In the genomic region with DNA sequence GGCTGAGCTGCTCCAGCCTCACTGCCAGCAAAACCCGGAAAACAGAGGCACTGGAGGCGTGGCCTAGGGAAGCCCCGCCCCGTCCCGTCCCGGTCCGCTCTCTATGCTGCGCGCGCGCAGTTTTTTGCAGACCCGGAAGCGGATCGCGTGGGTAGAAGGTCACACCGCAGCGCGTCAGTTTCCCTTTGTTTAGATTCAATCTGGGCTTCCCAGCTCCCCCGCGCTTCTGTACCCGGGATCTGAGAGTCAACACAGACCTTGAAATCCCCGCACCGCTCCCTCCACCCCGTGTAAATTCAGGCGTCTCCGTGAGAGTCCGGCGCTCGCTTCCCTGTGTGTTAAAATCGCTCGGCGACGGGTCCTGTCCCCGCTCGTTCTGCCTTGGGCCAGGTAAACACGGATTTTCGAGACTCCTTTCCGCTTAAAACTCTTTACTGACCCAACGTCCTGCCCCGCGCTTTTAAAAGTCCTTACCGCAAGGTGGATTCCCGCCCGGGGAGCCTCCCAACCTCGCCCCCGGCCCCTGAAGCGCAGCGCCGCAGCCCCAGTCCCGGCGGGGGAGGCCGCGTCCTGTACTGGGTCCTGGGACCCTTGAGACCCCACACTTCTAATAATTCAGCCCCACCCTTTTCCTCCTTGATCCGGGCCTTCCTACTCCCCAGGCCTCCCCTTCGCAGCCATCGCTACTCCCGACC, we compare ENCODE assay signal across 8 cellular contexts. TPM values are rescaled to one million over a fixed set of nuclear protein-coding genes. Genes with fewer than 3 reads are reported as not detected.
DNase-seq lines count a peak whose midpoint lies in the region; ATAC-seq, FAIRE-seq and TF ChIP-seq lines count a peak whose summit lies in the region.

A gene (plus strand): TSS at position 127 of the 695 bp plus-strand sequence. CDS start 12,930 bp downstream, outside the sequence.

- peaks cover 5% of the 10 kb centered on the region for H3K4me1 ChIP-seq in Karpas-422 (ENCODE audit: low read length)
- H3K4me1 ChIP-seq in heart left ventricle = peaks cover 0 to 19% (median 7%) of the 10 kb centered on the region in 12 donors
- H3K4me1 ChIP-seq in pancreas = no peaks in the 10 kb centered on the region
- H3K4me1 ChIP-seq in testis = no peaks in the 10 kb centered on the region

- H3K27me3 ChIP-seq in Karpas-422 (ENCODE audit: low read length) (no peaks in the 10 kb centered on the region), heart left ventricle (no peaks in the 10 kb centered on the region), pancreas (no peaks in the 10 kb centered on the region), testis (no peaks in the 10 kb centered on the region)

- peak within 1 kb of the TSS; percentile 90 for H3K9ac ChIP-seq in Karpas-422 (ENCODE audit: low read length)

- H3K9me3 ChIP-seq in Karpas-422 (ENCODE audit: low read length) (peaks cover 9% of the 10 kb centered on the region; the same call in 1 of the 2 replicates), heart left ventricle (peaks cover 0 to 45% (median 27%) of the 10 kb centered on the region in 12 donors), pancreas (no peaks in the 10 kb centered on the region), testis (no peaks in the 10 kb centered on the region)

- DNase-seq in 8988T (peak; percentile 45), Karpas-422 (peak; percentile 97), SKM-1 treated with dmso at 0.1 percent for 144 hours (lab: John Stamatoyannopoulos, UW; ENCODE audit: unreplicated experiment) (peak; percentile 39), heart left ventricle (peak; percentile 92 to 94 (median 93)), pancreas (peak; percentile 74 to 92 (median 87)), testis (peak; percentile 94)
- DNase-seq in activated naive CD8-positive, alpha-beta T cell treated with anti-CD3 and anti-CD28 coated beads, Interleukin-2, amount 50 U/mL, for 16 hours (ENCODE audit: low read depth, low spot score) = peak; percentile 78

- H3K36me3 ChIP-seq in Karpas-422 (ENCODE audit: insufficient read depth, low read length) (peaks cover 18% of the 10 kb centered on the region), heart left ventricle (no peaks in the 10 kb centered on the region), pancreas (no peaks in the 10 kb centered on the region), testis (ENCODE audit: low read depth, missing control alignments) (no peaks in the 10 kb centered on the region)

- ATAC-seq in heart left ventricle (peak; percentile 99 to 100 (median 100)), pancreas (peak; percentile 97 to 100 (median 100))

- TF ChIP-seq POLR2A in GM18951 (IDR thresholded peaks at IDR 0.05; ENCODE audit: extremely low read depth, insufficient read depth, insufficient read length) = peak; percentile 43
- TF ChIP-seq POLR2A in heart left ventricle (IDR thresholded peaks at IDR 0.05) = peak in 1 of 2 donors; percentile 78
- TF ChIP-seq POLR2A in testis (IDR thresholded peaks at IDR 0.05) = no peak

- 0 to 1% (median 0%) methylated on average over 46 to 57 of the region's 57 CpGs for WGBS in heart left ventricle, 4 donors
- WGBS in pancreas, 2 donors = 2% methylated on average over 56 to 57 of the region's 57 CpGs
- 0 to 1% methylated on average over 40 to 57 of the region's 57 CpGs for WGBS in testis, 2 donors

- H3K27ac ChIP-seq in Karpas-422 (ENCODE audit: low read length) (peak within 1 kb of the TSS; percentile 46; the same call in 1 of the 2 replicates), heart left ventricle (peak within 1 kb of the TSS; percentile 51 to 89 (median 78)), pancreas (peak within 1 kb of the TSS; percentile 36 to 56 (median 50)), testis (peak within 1 kb of the TSS; percentile 70 to 80)

- in situ Hi-C loops in GM18951 (cut with MboI; ENCODE audit: low sequenced_read_pairs, unreplicated experiment) = loop anchor here (10.0 kb wide), 1 partner anchor 939 kb away; no protein-coding TSS in a partner anchor

- peak within 1 kb of the TSS; percentile 86 for H3K4me3 ChIP-seq in Karpas-422 (ENCODE audit: low read length)
- peak within 1 kb of the TSS; percentile 57 to 98 (median 81) for H3K4me3 ChIP-seq in heart left ventricle
- peak within 1 kb of the TSS; percentile 41 to 65 (median 62) for H3K4me3 ChIP-seq in pancreas
- H3K4me3 ChIP-seq in testis = peak within 1 kb of the TSS; percentile 79 to 84

- TF ChIP-seq CTCF in heart left ventricle (IDR thresholded peaks at IDR 0.05) (no peak), pancreas (IDR thresholded peaks at IDR 0.05) (no peak), testis (IDR thresholded peaks at IDR 0.05) (no peak)

- peaks cover 24% of the 10 kb centered on the region for H3K79me2 ChIP-seq in Karpas-422 (ENCODE audit: low read length)

- intact Hi-C loops in heart left ventricle (cut with DNase I) = loop anchor here in 2 of 10 donors (5.0 kb wide), 1 partner anchor 39 kb away; a partner anchor contains a TSS
- intact Hi-C loops in pancreas (cut with DNase I) = no loop called here
- intact Hi-C loops in testis (cut with DNase I; ENCODE audit: low total_unique reads) = no loop called here

- no peaks in the 10 kb centered on the region for H4K20me1 ChIP-seq in Karpas-422 (ENCODE audit: insufficient read depth, low read depth, low read length)

- no peak within 1 kb of the TSS; the same call in 1 of the 2 replicates for H2AFZ ChIP-seq in Karpas-422 (ENCODE audit: low read length)

- peak within 1 kb of the TSS; percentile 87 for H3K4me2 ChIP-seq in Karpas-422 (ENCODE audit: low read depth, low read length, poor library complexity, severe bottlenecking)

- FAIRE-seq in pancreas (lab: Jason Lieb, UNC) = no peak

- no peaks in the 10 kb centered on the region for H3K9me2 ChIP-seq in Karpas-422 (replicated peaks; ENCODE audit: insufficient read depth, low read length)

RNA-seq across cellular contexts. Expression of the gene that starts here (rescaled TPM):
- 12.6 and 20.1 TPM in 2 replicates for total RNA-seq in Karpas-422 (2014; rRNA removed; shearing (Covaris generic); ENCODE audit: low replicate concordance)
- total RNA-seq in heart left ventricle (1 to 10 TPM; 2.5 to 8.2 (median 3.4) TPM), pancreas (1 to 10 TPM in 1 of 6 donors, under 1 TPM in 5; 0.44 to 3.0 (median 0.88) TPM), testis (10 to 100 TPM; 11.1 to 21.5 TPM)
- polyA plus RNA-seq in heart left ventricle (1 to 10 TPM; 2.4 to 2.8 TPM), pancreas (1 to 10 TPM in 1 of 2 donors, under 1 TPM in 1; 0.87 to 1.9 TPM), testis (ENCODE audit: insufficient read depth, low read depth, low replicate concordance) (16.6 TPM)

Comparison
In these comparisons a context has a peak if more than half of its experiments do, and no peak if none do; other contexts are left out.
1. Peak in every context shown above with its lines: DNase-seq, ATAC-seq, H3K4me3 ChIP-seq and H3K27ac ChIP-seq.
2. DNase-seq: peak in every context shown above with its lines; median percentile 97 in Karpas-422; 94 in testis; 93 in heart left ventricle; 87 in pancreas; 78 in activated naive CD8-positive, alpha-beta T cell treated with anti-CD3 and anti-CD28 coated beads, Interleukin-2, amount 50 U/mL, for 16 hours; 45 in 8988T; 39 in SKM-1 treated with dmso at 0.1 percent for 144 hours.